ENCODE assay signal across 8 cellular contexts in the genomic region with DNA sequence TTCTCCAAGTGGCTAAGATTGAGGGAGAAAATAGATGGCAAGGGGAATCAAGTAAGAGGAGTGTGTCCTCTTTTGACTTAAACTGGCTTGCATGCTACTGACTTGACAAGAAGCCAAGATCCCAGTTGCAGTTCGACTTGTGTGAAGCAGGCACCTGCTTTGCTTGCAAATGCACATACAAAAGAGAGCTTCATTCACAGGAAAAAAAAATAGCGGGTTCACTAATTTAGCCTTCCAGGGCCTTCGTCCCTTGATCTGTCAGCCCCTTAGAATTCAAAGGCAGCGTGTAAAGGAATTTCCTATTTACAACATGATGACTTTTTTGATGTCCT.
DNase-seq lines count a peak whose midpoint lies in the region; ATAC-seq and TF ChIP-seq lines count a peak whose summit lies in the region.

No MANE protein-coding gene starts in this region.

- H3K27ac Mint-ChIP-seq in CD4-positive, alpha-beta memory T cell = peak overlapping the region; percentile 56 to 96 (median 87)

- DNase-seq in CD4-positive, alpha-beta memory T cell = no peak
- DNase-seq in dorsolateral prefrontal cortex (peak in 1 of 10 donors; percentile 48), upper lobe of right lung (no peak), NCI-H226 (no peak), COR-L47 (lab: John Stamatoyannopoulos, UW) (no peak)
- no peak for DNase-seq in activated CD8-positive, alpha-beta memory T cell treated with anti-CD3 and anti-CD28 coated beads, Interleukin-2, amount 50 U/mL, for 48 hours

- peak overlapping the region in 1 of 2 donors; percentile 32 for H3K4me3 ChIP-seq in CD4-positive, alpha-beta memory T cell (ENCODE audit: low read length in 2 of 2)
- peak overlapping the region in 5 of 59 donors; percentile 1 to 31 (median 5) for H3K4me3 ChIP-seq in dorsolateral prefrontal cortex
- no peak overlapping the region for H3K4me3 ChIP-seq in upper lobe of right lung

- peaks cover 38% of the 10 kb centered on the region for H3K36me3 ChIP-seq in CD4-positive, alpha-beta memory T cell (ENCODE audit: insufficient read depth, low read length)
- H3K36me3 ChIP-seq in upper lobe of right lung = peaks cover 21% of the 10 kb centered on the region

- peaks cover 83 to 99% (median 92%) of the 10 kb centered on the region in 4 donors for H3K4me1 Mint-ChIP-seq in CD4-positive, alpha-beta memory T cell

- no peak for TF ChIP-seq CTCF in dorsolateral prefrontal cortex (IDR thresholded peaks at IDR 0.05 in 54 of 56, conservative IDR thresholded peaks at IDR 0.05 in 2 of 56; ENCODE audit: low read depth in 1 of 56, partially characterized antibody in 56 of 56)
- no peak for TF ChIP-seq CTCF in upper lobe of right lung (IDR thresholded peaks at IDR 0.05)

- H3K27me3 Mint-ChIP-seq in CD4-positive, alpha-beta memory T cell = no peaks in the 10 kb centered on the region

- POLR2A ChIA-PET in CD4-positive, alpha-beta memory T cell (lab: Charles Lee; ENCODE audit: partially characterized antibody) = interaction anchor here (0.6 to 6.4 kb wide), 7 partner anchors 15 to 64 kb away, joined by 3 to 42 read pairs (median 5); no protein-coding TSS in a partner anchor

- peaks cover 0 to 1% (median 0%) of the 10 kb centered on the region in 8 donors for H3K9me3 Mint-ChIP-seq in CD4-positive, alpha-beta memory T cell

- H3K27ac ChIP-seq in CD4-positive, alpha-beta memory T cell (ENCODE audit: low read depth, low read length) = peak overlapping the region; percentile 52
- H3K27ac ChIP-seq in dorsolateral prefrontal cortex (peak overlapping the region in 44 of 59 donors; percentile 2 to 87 (median 51)), upper lobe of right lung (no peak overlapping the region)

- H3K9me3 ChIP-seq in CD4-positive, alpha-beta memory T cell (ENCODE audit: control insufficient read depth in 1 of 2, low read length in 2 of 2) = no peaks in the 10 kb centered on the region
- no peaks in the 10 kb centered on the region for H3K9me3 ChIP-seq in upper lobe of right lung

- CTCF ChIA-PET in CD4-positive, alpha-beta memory T cell (lab: Charles Lee; ENCODE audit: partially characterized antibody) = interaction anchor here (0.9 to 1.2 kb wide), 4 partner anchors 17 to 29 kb away, joined by 3 read pairs; no protein-coding TSS in a partner anchor

- H3K36me3 Mint-ChIP-seq in CD4-positive, alpha-beta memory T cell = peaks cover 38 to 94% of the 10 kb centered on the region in 2 donors

- H3K27me3 ChIP-seq in CD4-positive, alpha-beta memory T cell (ENCODE audit: insufficient read depth, low read length) = no peaks in the 10 kb centered on the region
- H3K27me3 ChIP-seq in dorsolateral prefrontal cortex = peaks cover 0 to 38% (median 0%) of the 10 kb centered on the region in 45 donors
- no peaks in the 10 kb centered on the region for H3K27me3 ChIP-seq in upper lobe of right lung

- H3K4me3 Mint-ChIP-seq in CD4-positive, alpha-beta memory T cell = peak overlapping the region; percentile 68 to 94 (median 78)

- intact Hi-C loops in CD4-positive, alpha-beta memory T cell (cut with micrococcal nuclease) = loop anchor here (1.0 to 5.0 kb wide), 5 partner anchors 8 to 63 kb away; no protein-coding TSS in a partner anchor
- intact Hi-C loops in dorsolateral prefrontal cortex (cut with DNase I) = no loop called here
- intact Hi-C loops in upper lobe of right lung (cut with DNase I) = no loop called here

- H3K4me1 ChIP-seq in CD4-positive, alpha-beta memory T cell (ENCODE audit: insufficient read depth, low read length) = peaks cover 100% of the 10 kb centered on the region
- H3K4me1 ChIP-seq in upper lobe of right lung = peaks cover 11% of the 10 kb centered on the region

- ATAC-seq in GM19452 (IDR thresholded peaks at IDR 0.05; ENCODE audit: unreplicated experiment) (peak; percentile 38), HG03354 (IDR thresholded peaks at IDR 0.05; ENCODE audit: poor library complexity, severe bottlenecking, unreplicated experiment) (peak; percentile 38), upper lobe of right lung (no peak)
